Comparison of ENCODE assay signal across 8 cellular contexts in the genomic region with DNA sequence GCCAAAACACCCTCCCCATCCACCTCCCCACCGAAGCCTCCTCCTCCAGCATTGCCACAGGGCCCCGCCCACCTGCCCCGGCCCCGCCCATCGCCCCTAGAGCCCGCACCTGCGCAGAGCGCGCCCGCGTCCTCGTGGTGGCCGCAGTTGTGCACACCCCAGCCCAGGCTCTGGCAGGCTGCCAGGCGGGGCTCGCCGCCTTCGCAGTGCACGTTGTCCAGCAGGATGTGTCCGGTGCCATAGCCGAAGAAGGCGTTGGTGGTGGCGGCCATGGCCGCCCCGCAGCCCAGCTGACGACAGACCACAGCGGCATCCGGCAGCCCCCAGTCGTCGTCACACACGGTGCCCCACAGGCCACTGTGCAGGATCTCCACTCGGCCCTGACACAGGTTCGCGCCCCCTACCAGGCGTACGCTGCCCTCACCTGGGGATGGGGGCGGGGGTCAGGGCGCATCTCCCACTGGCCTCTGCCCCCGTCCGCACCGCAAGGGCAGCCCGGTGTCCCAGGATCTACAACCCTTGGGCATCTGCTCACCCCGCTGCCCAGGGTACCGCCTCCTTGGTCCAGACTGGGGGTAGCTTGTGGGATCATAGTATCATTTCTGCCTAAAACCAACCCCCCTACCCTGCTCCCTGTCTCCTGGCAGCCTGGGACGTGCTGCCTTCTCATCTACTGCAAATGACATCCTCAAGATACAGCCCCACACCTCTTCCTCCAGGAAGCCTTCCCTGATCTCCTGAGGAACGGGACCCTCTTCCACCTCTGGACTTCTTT. TPM values are rescaled to one million over a fixed set of nuclear protein-coding genes. Genes with fewer than 3 reads are reported as not detected.
DNase-seq lines count a peak whose midpoint lies in the region; ATAC-seq and TF ChIP-seq lines count a peak whose summit lies in the region.

No MANE protein-coding gene starts in this region.

- H3K27me3 Mint-ChIP-seq in CD8-positive, alpha-beta memory T cell: peaks cover 0 to 2% of the 10 kb centered on the region in 2 donors

- peak overlapping the region; percentile 48 for H3K27ac ChIP-seq in CD8-positive, alpha-beta memory T cell (ENCODE audit: low read depth, low read length)
- no peak overlapping the region for H3K27ac ChIP-seq in psoas muscle

- no peak for TF ChIP-seq CTCF in psoas muscle (IDR thresholded peaks at IDR 0.05)

- H3K9me3 ChIP-seq in CD8-positive, alpha-beta memory T cell (ENCODE audit: low read length): no peaks in the 10 kb centered on the region
- no peaks in the 10 kb centered on the region for H3K9me3 ChIP-seq in psoas muscle

- no peaks in the 10 kb centered on the region for H3K36me3 ChIP-seq in CD8-positive, alpha-beta memory T cell (ENCODE audit: insufficient read depth, low read length)
- no peaks in the 10 kb centered on the region for H3K36me3 ChIP-seq in psoas muscle (ENCODE audit: insufficient read depth in 1 of 2, low read depth in 1 of 2)

- no peaks in the 10 kb centered on the region for H3K9me3 Mint-ChIP-seq in CD8-positive, alpha-beta memory T cell

- peak overlapping the region; percentile 59 for H3K4me3 ChIP-seq in CD8-positive, alpha-beta memory T cell (ENCODE audit: low read length)
- peak overlapping the region; percentile 64 for H3K4me3 ChIP-seq in psoas muscle

- CTCF ChIA-PET in CD8-positive, alpha-beta memory T cell (lab: Charles Lee): no interaction called here

- H3K27me3 ChIP-seq in CD8-positive, alpha-beta memory T cell (ENCODE audit: insufficient read depth, low read length, poor library complexity, severe bottlenecking): no peaks in the 10 kb centered on the region
- no peaks in the 10 kb centered on the region for H3K27me3 ChIP-seq in psoas muscle (ENCODE audit: insufficient read depth in 3 of 3, low read length in 2 of 3)

- H3K36me3 Mint-ChIP-seq in CD8-positive, alpha-beta memory T cell: peaks cover 0 to 3% (median 0%) of the 10 kb centered on the region in 3 donors

- H3K4me3 Mint-ChIP-seq in CD8-positive, alpha-beta memory T cell: peak overlapping the region; percentile 71 to 83 (median 75)

- peaks cover 10 to 29% (median 19%) of the 10 kb centered on the region in 3 donors for H3K4me1 Mint-ChIP-seq in CD8-positive, alpha-beta memory T cell

- H3K4me1 ChIP-seq in CD8-positive, alpha-beta memory T cell (ENCODE audit: insufficient read depth, low read length): peaks cover 18% of the 10 kb centered on the region
- peaks cover 3% of the 10 kb centered on the region for H3K4me1 ChIP-seq in psoas muscle

- WGBS in psoas muscle, 3 donors: 16 to 22% (median 18%) methylated on average over 41 to 45 of the region's 45 CpGs

- ATAC-seq in HG02885 (IDR thresholded peaks at IDR 0.05; ENCODE audit: poor library complexity, unreplicated experiment) (peak; percentile 33), psoas muscle (peak; percentile 44 to 64 (median 50)), GM19452 (IDR thresholded peaks at IDR 0.05; ENCODE audit: unreplicated experiment) (no peak)

- intact Hi-C loops in psoas muscle (cut with DNase I): no loop called here

- POLR2A ChIA-PET in CD8-positive, alpha-beta memory T cell (lab: Charles Lee): interaction anchor here (0.6 kb wide), 1 partner anchor 1252 kb away, joined by 3 read pairs; no protein-coding TSS in a partner anchor

- peak; percentile 65 to 86 (median 74) for DNase-seq in CD8-positive, alpha-beta memory T cell
- DNase-seq in SHP77 treated with DMSO at 0.1 percent for 48 hours (lab: John Stamatoyannopoulos, UW) (peak; percentile 42), glomerular visceral epithelial cell (ENCODE audit: extremely low spot score) (peak; percentile 50), psoas muscle (peak; percentile 85 to 89), ureter (ENCODE audit: low spot score) (peak; percentile 82)
- DNase-seq in activated gamma-delta T cell treated with anti-CD3 and anti-CD28 coated beads, Interleukin-2, amount 50 U/mL, for 16 hours (ENCODE audit: low read depth): peak; percentile 63

- peak overlapping the region; percentile 4 to 74 (median 43) for H3K27ac Mint-ChIP-seq in CD8-positive, alpha-beta memory T cell

RNA-seq across cellular contexts. Expression of a gene that starts 11.9 kb away (rescaled TPM):
- under 1 TPM; 0.35 to 0.55 TPM for total RNA-seq in CD8-positive, alpha-beta memory T cell
- polyA plus RNA-seq in CD8-positive, alpha-beta memory T cell: 0.17 TPM
- total RNA-seq in psoas muscle (1 to 10 TPM in 1 of 4 donors, under 1 TPM in 3; 0.79 to 1.0 (median 0.86) TPM), ureter (0.70 TPM)
- 1 to 10 TPM; 1.3 to 3.3 (median 2.7) TPM for polyA plus RNA-seq in psoas muscle

RNA-seq across cellular contexts. Expression of a gene that starts 27.2 kb away (rescaled TPM):
- 1 to 10 TPM; 1.6 TPM for total RNA-seq in CD8-positive, alpha-beta memory T cell
- 2.2 TPM for polyA plus RNA-seq in CD8-positive, alpha-beta memory T cell
- total RNA-seq in psoas muscle: 10 to 100 TPM in 1 of 4 donors, 1 to 10 TPM in 1, under 1 TPM in 1, not detected in 1; 0.96 to 12.3 (median 4.0) TPM
- polyA plus RNA-seq in psoas muscle: under 1 TPM; 0.23 to 0.52 (median 0.32) TPM
- total RNA-seq in ureter: 23.3 TPM

RNA-seq across cellular contexts. Expression of a gene that starts 38.8 kb away (rescaled TPM):
- total RNA-seq in CD8-positive, alpha-beta memory T cell: 100 to 1,000 TPM; 149 to 151 TPM
- polyA plus RNA-seq in CD8-positive, alpha-beta memory T cell: 2.1 TPM
- total RNA-seq in psoas muscle (100 to 1,000 TPM; 342 to 421 (median 401) TPM), ureter (99.4 TPM)
- 100 to 1,000 TPM; 204 to 523 (median 213) TPM for polyA plus RNA-seq in psoas muscle
